29 cellular contexts compared by ENCODE assay signal in genomic region chr15:66221126-66221525, GRCh38. TPM values are rescaled to one million over a fixed set of nuclear protein-coding genes. Genes with fewer than 3 reads are reported as not detected.
DNase-seq lines count a peak whose midpoint lies in the region; ATAC-seq, FAIRE-seq and TF ChIP-seq lines count a peak whose summit lies in the region.
"Had no signal": no experiment of that assay in that cellular context is flagged by ENCODE, and none has a peak within 500 bp of the region (broad histone marks: within the 10 kb centered on the region; RNA-seq: fewer than 3 reads in every experiment).

No MANE protein-coding gene starts in this region.

- no peak overlapping the region for H3K27ac Mint-ChIP-seq in nephron progenitor cell
- H3K27ac Mint-ChIP-seq in activated CD4-positive, alpha-beta memory T cell treated with anti-CD3 and anti-CD28 coated beads, Interleukin-2, amount 10 ng/mL, durations not matched to agents 7 days and 5 days, result no peak overlapping the region
- no peak overlapping the region for H3K27ac Mint-ChIP-seq in effector memory CD8-positive, alpha-beta T cell
- H3K27ac Mint-ChIP-seq: activated CD4-positive, alpha-beta T cell treated with anti-CD3 and anti-CD28 coated beads, Interleukin-2, amount 10 ng/mL, durations not matched to agents 7 days and 5 days; activated CD8-positive, alpha-beta memory T cell treated with anti-CD3 and anti-CD28 coated beads, Interleukin-2, amount 10 ng/mL, durations not matched to agents 7 days and 5 days; B cell; CD4-positive, alpha-beta memory T cell; stimulated activated naive CD8-positive, alpha-beta T cell treated with anti-CD3 and anti-CD28 coated beads, Interleukin-15, Interleukin-2, amounts not matched to agents 100 ng/mL and 50 ng/mL, for 24 hours had no signal

- POLR2A ChIA-PET in activated CD4-positive, alpha-beta memory T cell treated with anti-CD3 and anti-CD28 coated beads, Interleukin-2, amount 10 ng/mL, durations not matched to agents 7 days and 5 days (lab: Charles Lee), result no interaction called here

- FAIRE-seq in RCC 7860 (lab: Jason Lieb, UNC), result no peak
- FAIRE-seq: D721Med had no signal

- H3K27me3 Mint-ChIP-seq in nephron progenitor cell (ENCODE audit: low read depth, poor library complexity), result peaks cover 17% of the 10 kb centered on the region
- H3K27me3 Mint-ChIP-seq in activated CD4-positive, alpha-beta memory T cell treated with anti-CD3 and anti-CD28 coated beads, Interleukin-2, amount 10 ng/mL, durations not matched to agents 7 days and 5 days, result peaks cover 8% of the 10 kb centered on the region
- H3K27me3 Mint-ChIP-seq in effector memory CD8-positive, alpha-beta T cell, result peaks cover 26 to 54% of the 10 kb centered on the region in 2 donors
- H3K27me3 Mint-ChIP-seq: stimulated activated naive CD8-positive, alpha-beta T cell treated with anti-CD3 and anti-CD28 coated beads, Interleukin-15, Interleukin-2, amounts not matched to agents 100 ng/mL and 50 ng/mL, for 24 hours had no signal

- DNase-seq in G401 (ENCODE audit: low spot score) (peak; percentile 70), KBM-7 (peak; percentile 29), choroid plexus epithelial cell (ENCODE audit: low read depth) (peak; percentile 7), nephron progenitor cell (peak; percentile 42), RCC 7860 (ENCODE audit: low spot score) (no peak)
- DNase-seq in activated CD4-positive, alpha-beta memory T cell treated with anti-CD3 and anti-CD28 coated beads, Interleukin-2, amount 10 ng/mL, durations not matched to agents 7 days and 5 days, result no peak
- no peak for DNase-seq in effector memory CD8-positive, alpha-beta T cell
- DNase-seq: ACHN; activated CD4-positive, alpha-beta T cell treated with anti-CD3 and anti-CD28 coated beads, Interleukin-2, amount 10 ng/mL, durations not matched to agents 7 days and 5 days; activated CD8-positive, alpha-beta memory T cell treated with anti-CD3 and anti-CD28 coated beads, Interleukin-2, amount 10 ng/mL, durations not matched to agents 7 days and 5 days; activated naive CD4-positive, alpha-beta T cell treated with Interleukin-2 at 50 U/mL for 16 hours; activated T-cell treated with anti-CD3 and anti-CD28 coated beads, Interleukin-2, amount 50 U/mL, for 48 hours; adrenal gland; CD4-positive, alpha-beta memory T cell; H7; left cardiac atrium; mesenchymal stem cell; NCI-H146; NCI-H774; right cardiac atrium; RPMI8226; stimulated activated CD8-positive, alpha-beta memory T cell treated with anti-CD3 and anti-CD28 coated beads, Interleukin-4, amount 100 ng/mL, for 48 hours had no signal

- H3K36me3 Mint-ChIP-seq in nephron progenitor cell (ENCODE audit: low read depth), result no peaks in the 10 kb centered on the region
- no peaks in the 10 kb centered on the region for H3K36me3 Mint-ChIP-seq in activated CD4-positive, alpha-beta memory T cell treated with anti-CD3 and anti-CD28 coated beads, Interleukin-2, amount 10 ng/mL, durations not matched to agents 7 days and 5 days (ENCODE audit: low read depth)
- no peaks in the 10 kb centered on the region for H3K36me3 Mint-ChIP-seq in effector memory CD8-positive, alpha-beta T cell (ENCODE audit: insufficient read depth)
- H3K36me3 Mint-ChIP-seq: activated CD8-positive, alpha-beta memory T cell treated with anti-CD3 and anti-CD28 coated beads, Interleukin-2, amount 10 ng/mL, durations not matched to agents 7 days and 5 days; brain; CD4-positive, alpha-beta memory T cell had no signal

- TF ChIP-seq CTCF in choroid plexus epithelial cell (conservative IDR thresholded peaks at IDR 0.05; ENCODE audit: low read depth, low read length), result no peak
- TF ChIP-seq CTCF in nephron progenitor cell (IDR thresholded peaks at IDR 0.05), result no peak

- no peaks in the 10 kb centered on the region for H3K9me3 Mint-ChIP-seq in nephron progenitor cell
- H3K9me3 Mint-ChIP-seq in activated CD4-positive, alpha-beta memory T cell treated with anti-CD3 and anti-CD28 coated beads, Interleukin-2, amount 10 ng/mL, durations not matched to agents 7 days and 5 days, result no peaks in the 10 kb centered on the region
- no peaks in the 10 kb centered on the region for H3K9me3 Mint-ChIP-seq in effector memory CD8-positive, alpha-beta T cell
- H3K9me3 Mint-ChIP-seq: activated CD4-positive, alpha-beta T cell treated with anti-CD3 and anti-CD28 coated beads, Interleukin-2, amount 10 ng/mL, durations not matched to agents 7 days and 5 days; brain; CD4-positive, alpha-beta memory T cell; stimulated activated naive CD8-positive, alpha-beta T cell treated with anti-CD3 and anti-CD28 coated beads, Interleukin-15, Interleukin-2, amounts not matched to agents 100 ng/mL and 50 ng/mL, for 24 hours had no signal

- no peak for ATAC-seq in effector memory CD8-positive, alpha-beta T cell (replicated peaks)
- ATAC-seq: activated CD8-positive, alpha-beta memory T cell treated with anti-CD3 and anti-CD28 coated beads, Interleukin-2, amount 10 ng/mL, durations not matched to agents 7 days and 5 days; gastroesophageal sphincter; right cardiac atrium had no signal

- H3K4me3 Mint-ChIP-seq in nephron progenitor cell, result no peak overlapping the region
- no peak overlapping the region for H3K4me3 Mint-ChIP-seq in activated CD4-positive, alpha-beta memory T cell treated with anti-CD3 and anti-CD28 coated beads, Interleukin-2, amount 10 ng/mL, durations not matched to agents 7 days and 5 days
- no peak overlapping the region for H3K4me3 Mint-ChIP-seq in effector memory CD8-positive, alpha-beta T cell
- H3K4me3 Mint-ChIP-seq: activated CD4-positive, alpha-beta T cell treated with anti-CD3 and anti-CD28 coated beads, Interleukin-2, amount 10 ng/mL, durations not matched to agents 7 days and 5 days; activated CD8-positive, alpha-beta memory T cell treated with anti-CD3 and anti-CD28 coated beads, Interleukin-2, amount 10 ng/mL, durations not matched to agents 7 days and 5 days; B cell; brain; stimulated activated naive CD8-positive, alpha-beta T cell treated with anti-CD3 and anti-CD28 coated beads, Interleukin-15, Interleukin-2, amounts not matched to agents 100 ng/mL and 50 ng/mL, for 24 hours had no signal

- H3K4me3 ChIP-seq in choroid plexus epithelial cell (ENCODE audit: low read depth, low read length), result no peak overlapping the region
- H3K4me3 ChIP-seq: adrenal gland, gastroesophageal sphincter, hepatocyte, SJSA1 had no signal

- peaks cover 24% of the 10 kb centered on the region for H3K4me1 Mint-ChIP-seq in nephron progenitor cell
- no peaks in the 10 kb centered on the region for H3K4me1 Mint-ChIP-seq in activated CD4-positive, alpha-beta memory T cell treated with anti-CD3 and anti-CD28 coated beads, Interleukin-2, amount 10 ng/mL, durations not matched to agents 7 days and 5 days
- peaks cover 0 to 5% of the 10 kb centered on the region in 2 donors for H3K4me1 Mint-ChIP-seq in effector memory CD8-positive, alpha-beta T cell (ENCODE audit: low read depth in 2 of 2)
- H3K4me1 Mint-ChIP-seq: activated CD4-positive, alpha-beta T cell treated with anti-CD3 and anti-CD28 coated beads, Interleukin-2, amount 10 ng/mL, durations not matched to agents 7 days and 5 days; activated CD8-positive, alpha-beta memory T cell treated with anti-CD3 and anti-CD28 coated beads, Interleukin-2, amount 10 ng/mL, durations not matched to agents 7 days and 5 days; B cell; CD4-positive, alpha-beta memory T cell had no signal

- in situ Hi-C loops in G401 (cut with HindIII; ENCODE audit: low sequenced_read_pairs), result no loop called here
- in situ Hi-C loops in KBM-7 (cut with MboI; ENCODE audit: low pct_unique_long_range_greater_than_20kb, low sequenced_read_pairs), result no loop called here

- CTCF ChIA-PET in activated CD4-positive, alpha-beta memory T cell treated with anti-CD3 and anti-CD28 coated beads, Interleukin-2, amount 10 ng/mL, durations not matched to agents 7 days and 5 days (lab: Charles Lee), result no interaction called here

RNA-seq across cellular contexts. Expression of gene MEGF11, which starts 32.4 kb away (rescaled TPM):
- 1.9 and 2.4 TPM in 2 replicates for total RNA-seq in G401 (2014; rRNA removed; shearing (Covaris generic))
- total RNA-seq in activated CD4-positive, alpha-beta memory T cell treated with anti-CD3 and anti-CD28 coated beads, Interleukin-2, amount 10 ng/mL, durations not matched to agents 7 days and 5 days, result not detected
- total RNA-seq: activated CD4-positive, alpha-beta T cell treated with anti-CD3 and anti-CD28 coated beads, Interleukin-2, amount 10 ng/mL, durations not matched to agents 7 days and 5 days; activated CD8-positive, alpha-beta memory T cell treated with anti-CD3 and anti-CD28 coated beads, Interleukin-2, amount 10 ng/mL, durations not matched to agents 7 days and 5 days; CD4-positive, alpha-beta memory T cell; left cardiac atrium had no signal

Comparison
In these comparisons a context has a peak if more than half of its experiments do, and no peak if none do; other contexts are left out.
1. DNase-seq: peak in G401 (single experiment), KBM-7 (single experiment), choroid plexus epithelial cell (single experiment) and nephron progenitor cell (single experiment); none in activated CD4-positive, alpha-beta memory T cell treated with anti-CD3 and anti-CD28 coated beads, Interleukin-2, amount 10 ng/mL, durations not matched to agents 7 days and 5 days (single experiment), effector memory CD8-positive, alpha-beta T cell (0 of 3) and RCC 7860 (single experiment).